In genomic region chr3:10594915-10595314, GRCh38 we compare ENCODE assay signal across 1 cellular context.
TF ChIP-seq lines count a peak whose summit lies in the region.

No MANE protein-coding gene starts in this region.

TF ChIP-seq in K562, 482 proteins besides CTCF, POLR2A, EP300 and RAD21 (continued from another document and continues in another):
- TF ChIP-seq HMBOX1 (IDR thresholded peaks at IDR 0.05): no peak
- TF ChIP-seq ZNF785 (CRISPR knock-in tag; IDR thresholded peaks at IDR 0.05): no peak
- no peak for TF ChIP-seq ZKSCAN1 (IDR thresholded peaks at IDR 0.05; ENCODE audit: low read depth, low read length)
- TF ChIP-seq JUNB (CRISPR knock-in tag; conservative IDR thresholded peaks at IDR 0.05): no peak
- no peak for TF ChIP-seq KHSRP (IDR thresholded peaks at IDR 0.05)
- no peak for TF ChIP-seq CREB5 (CRISPR knock-in tag; IDR thresholded peaks at IDR 0.05)
- no peak for TF ChIP-seq U2AF1 (optimal IDR thresholded peaks at IDR 0.05; ENCODE audit: low read depth, low read length)
- TF ChIP-seq TCF15 (CRISPR knock-in tag; IDR thresholded peaks at IDR 0.05): no peak
- TF ChIP-seq CBFB (CRISPR knock-in tag; IDR thresholded peaks at IDR 0.05): 0 out of 2 replicates have a peak, but pooled peaks have one; percentile 38
- TF ChIP-seq, protein P1, sequence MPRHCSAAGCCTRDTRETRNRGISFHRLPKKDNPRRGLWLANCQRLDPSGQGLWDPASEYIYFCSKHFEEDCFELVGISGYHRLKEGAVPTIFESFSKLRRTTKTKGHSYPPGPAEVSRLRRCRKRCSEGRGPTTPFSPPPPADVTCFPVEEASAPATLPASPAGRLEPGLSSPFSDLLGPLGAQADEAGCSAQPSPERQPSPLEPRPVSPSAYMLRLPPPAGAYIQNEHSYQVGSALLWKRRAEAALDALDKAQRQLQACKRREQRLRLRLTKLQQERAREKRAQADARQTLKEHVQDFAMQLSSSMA (CRISPR knock-in tag; IDR thresholded peaks at IDR 0.05): no peak
- TF ChIP-seq RFX1 (IDR thresholded peaks at IDR 0.05): no peak
- TF ChIP-seq MAZ (CRISPR knock-in tag; conservative IDR thresholded peaks at IDR 0.05 in 1 of 2, IDR thresholded peaks at IDR 0.05 in 1 of 2): peak in 1 of 2 experiments; percentile 80; a peak in 2 of 4 replicates
- peak; percentile 59 for TF ChIP-seq ARID4B (CRISPR knock-in tag; IDR thresholded peaks at IDR 0.05)
- TF ChIP-seq, protein P2, sequence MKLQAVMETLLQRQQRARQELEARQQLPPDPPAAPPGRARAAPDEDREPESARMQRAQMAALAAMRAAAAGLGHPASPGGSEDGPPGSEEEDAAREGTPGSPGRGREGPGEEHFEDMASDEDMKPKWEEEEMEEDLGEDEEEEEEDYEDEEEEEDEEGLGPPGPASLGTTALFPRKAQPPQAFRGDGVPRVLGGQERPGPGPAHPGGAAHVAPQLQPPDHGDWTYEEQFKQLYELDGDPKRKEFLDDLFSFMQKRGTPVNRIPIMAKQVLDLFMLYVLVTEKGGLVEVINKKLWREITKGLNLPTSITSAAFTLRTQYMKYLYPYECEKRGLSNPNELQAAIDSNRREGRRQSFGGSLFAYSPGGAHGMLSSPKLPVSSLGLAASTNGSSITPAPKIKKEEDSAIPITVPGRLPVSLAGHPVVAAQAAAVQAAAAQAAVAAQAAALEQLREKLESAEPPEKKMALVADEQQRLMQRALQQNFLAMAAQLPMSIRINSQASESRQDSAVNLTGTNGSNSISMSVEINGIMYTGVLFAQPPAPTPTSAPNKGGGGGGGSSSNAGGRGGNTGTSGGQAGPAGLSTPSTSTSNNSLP (IDR thresholded peaks at IDR 0.05; ENCODE audit: borderline replicate concordance, low read depth, low read length): no peak
- TF ChIP-seq SRSF7 (optimal IDR thresholded peaks at IDR 0.05; ENCODE audit: low read depth, low read length): no peak
- TF ChIP-seq CBX8 (IDR thresholded peaks at IDR 0.05; ENCODE audit: borderline replicate concordance, extremely low read depth, low read depth, low read length, poor library complexity, severe bottlenecking): no peak
- no peak for TF ChIP-seq PHF21A (IDR thresholded peaks at IDR 0.05; ENCODE audit: borderline replicate concordance, low read depth)
- TF ChIP-seq KAT2B (IDR thresholded peaks at IDR 0.05; ENCODE audit: low read depth, low read length): no peak
- TF ChIP-seq TEAD1 (CRISPR knock-in tag; IDR thresholded peaks at IDR 0.05): peak in 1 of 2 experiments; percentile 81; a peak in 2 of 4 replicates
- no peak for TF ChIP-seq POLR3A (IDR thresholded peaks at IDR 0.05; ENCODE audit: borderline replicate concordance, extremely low read depth, insufficient read depth, insufficient read length)
- TF ChIP-seq NR2C2 (CRISPR knock-in tag; IDR thresholded peaks at IDR 0.05): no peak
- 0 out of 2 replicates have a peak, but pooled peaks have one; percentile 18 for TF ChIP-seq NR2C2 (tag; IDR thresholded peaks at IDR 0.05)
- TF ChIP-seq FOXA1 (IDR thresholded peaks at IDR 0.05; ENCODE audit: borderline replicate concordance): no peak
- TF ChIP-seq CBX5 (IDR thresholded peaks at IDR 0.05; ENCODE audit: borderline replicate concordance, low read depth): no peak
- no peak for TF ChIP-seq EWSR1 (IDR thresholded peaks at IDR 0.05; ENCODE audit: borderline replicate concordance, low read depth, partially characterized antibody)
- TF ChIP-seq ELK3 (CRISPR knock-in tag; IDR thresholded peaks at IDR 0.05): no peak
- TF ChIP-seq ZC3H4 (CRISPR knock-in tag; IDR thresholded peaks at IDR 0.05; ENCODE audit: borderline replicate concordance): no peak
- TF ChIP-seq, protein P3, sequence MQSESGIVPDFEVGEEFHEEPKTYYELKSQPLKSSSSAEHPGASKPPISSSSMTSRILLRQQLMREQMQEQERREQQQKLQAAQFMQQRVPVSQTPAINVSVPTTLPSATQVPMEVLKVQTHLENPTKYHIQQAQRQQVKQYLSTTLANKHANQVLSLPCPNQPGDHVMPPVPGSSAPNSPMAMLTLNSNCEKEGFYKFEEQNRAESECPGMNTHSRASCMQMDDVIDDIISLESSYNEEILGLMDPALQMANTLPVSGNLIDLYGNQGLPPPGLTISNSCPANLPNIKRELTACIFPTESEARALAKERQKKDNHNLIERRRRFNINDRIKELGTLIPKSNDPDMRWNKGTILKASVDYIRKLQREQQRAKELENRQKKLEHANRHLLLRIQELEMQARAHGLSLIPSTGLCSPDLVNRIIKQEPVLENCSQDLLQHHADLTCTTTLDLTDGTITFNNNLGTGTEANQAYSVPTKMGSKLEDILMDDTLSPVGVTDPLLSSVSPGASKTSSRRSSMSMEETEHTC (IDR thresholded peaks at IDR 0.05): no peak
- TF ChIP-seq, protein P4, sequence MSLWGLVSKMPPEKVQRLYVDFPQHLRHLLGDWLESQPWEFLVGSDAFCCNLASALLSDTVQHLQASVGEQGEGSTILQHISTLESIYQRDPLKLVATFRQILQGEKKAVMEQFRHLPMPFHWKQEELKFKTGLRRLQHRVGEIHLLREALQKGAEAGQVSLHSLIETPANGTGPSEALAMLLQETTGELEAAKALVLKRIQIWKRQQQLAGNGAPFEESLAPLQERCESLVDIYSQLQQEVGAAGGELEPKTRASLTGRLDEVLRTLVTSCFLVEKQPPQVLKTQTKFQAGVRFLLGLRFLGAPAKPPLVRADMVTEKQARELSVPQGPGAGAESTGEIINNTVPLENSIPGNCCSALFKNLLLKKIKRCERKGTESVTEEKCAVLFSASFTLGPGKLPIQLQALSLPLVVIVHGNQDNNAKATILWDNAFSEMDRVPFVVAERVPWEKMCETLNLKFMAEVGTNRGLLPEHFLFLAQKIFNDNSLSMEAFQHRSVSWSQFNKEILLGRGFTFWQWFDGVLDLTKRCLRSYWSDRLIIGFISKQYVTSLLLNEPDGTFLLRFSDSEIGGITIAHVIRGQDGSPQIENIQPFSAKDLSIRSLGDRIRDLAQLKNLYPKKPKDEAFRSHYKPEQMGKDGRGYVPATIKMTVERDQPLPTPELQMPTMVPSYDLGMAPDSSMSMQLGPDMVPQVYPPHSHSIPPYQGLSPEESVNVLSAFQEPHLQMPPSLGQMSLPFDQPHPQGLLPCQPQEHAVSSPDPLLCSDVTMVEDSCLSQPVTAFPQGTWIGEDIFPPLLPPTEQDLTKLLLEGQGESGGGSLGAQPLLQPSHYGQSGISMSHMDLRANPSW (CRISPR knock-in tag; IDR thresholded peaks at IDR 0.05): no peak
- TF ChIP-seq CBFA2T2 (conservative IDR thresholded peaks at IDR 0.05): no peak
- no peak for TF ChIP-seq ZNF699 (CRISPR knock-in tag; IDR thresholded peaks at IDR 0.05; ENCODE audit: insufficient replicate concordance)
- TF ChIP-seq POLR2G (IDR thresholded peaks at IDR 0.05; ENCODE audit: low read depth, low read length): no peak
- TF ChIP-seq RUNX1 (IDR thresholded peaks at IDR 0.05; ENCODE audit: low read depth): no peak
- TF ChIP-seq ZNF143 (CRISPR knock-in tag; IDR thresholded peaks at IDR 0.05): no peak
- no peak for TF ChIP-seq HDAC3 (IDR thresholded peaks at IDR 0.05; ENCODE audit: borderline replicate concordance, partially characterized antibody)
- no peak for TF ChIP-seq KLF6 (CRISPR knock-in tag; IDR thresholded peaks at IDR 0.05; ENCODE audit: borderline replicate concordance)
- no peak for TF ChIP-seq NFATC3 (IDR thresholded peaks at IDR 0.05)
- no peak for TF ChIP-seq DEAF1 (CRISPR knock-in tag; IDR thresholded peaks at IDR 0.05)
- peak; percentile 97 for TF ChIP-seq NFYB (IDR thresholded peaks at IDR 0.05; ENCODE audit: extremely low read depth, insufficient read length)
- no peak for TF ChIP-seq SMARCC2 (IDR thresholded peaks at IDR 0.05; ENCODE audit: low read depth)
- TF ChIP-seq JUND (IDR thresholded peaks at IDR 0.05; ENCODE audit: borderline replicate concordance, low read depth, low read length): no peak
- no peak for TF ChIP-seq JUND (tag; IDR thresholded peaks at IDR 0.05; ENCODE audit: borderline replicate concordance, low read depth, low read length)
